ENCODE assay signal across 17 cellular contexts in genomic region chr2:72806280-72806955, GRCh38. TPM values are rescaled to one million over a fixed set of nuclear protein-coding genes. Genes with fewer than 3 reads are reported as not detected.
DNase-seq lines count a peak whose midpoint lies in the region; ATAC-seq and TF ChIP-seq lines count a peak whose summit lies in the region.
"Had no signal": no experiment of that assay in that cellular context is flagged by ENCODE, and none has a peak within 500 bp of the region (broad histone marks: within the 10 kb centered on the region; RNA-seq: fewer than 3 reads in every experiment).

No MANE protein-coding gene starts in this region.

- CTCF ChIA-PET in Panc1 (lab: Charles Lee): no interaction called here

- TSS peak; percentile 32 for BruUV-seq in Panc1 (replicated peaks; lab: Mats Ljungman, UMichigan)

- no peak for TF ChIP-seq POLR2A in uterus (IDR thresholded peaks at IDR 0.05)

- H3K4me3 ChIP-seq in AG10803 (ENCODE audit: low read length) (no peak overlapping the region), Panc1 (ENCODE audit: low read depth in 2 of 2, low read length in 2 of 2) (no peak overlapping the region), dorsolateral prefrontal cortex (no peak overlapping the region), uterus (no peak overlapping the region), WERI-Rb-1 (ENCODE audit: low read depth, low read length) (no peak overlapping the region)
- H3K4me3 ChIP-seq: BLaER1 treated with 17β-estradiol and CSF1 and Interleukin-3, amounts not matched to agents 10 nM and 100 nM; GM23248 had no signal

- H3K27ac ChIP-seq in Panc1 (ENCODE audit: low read length) (no peak overlapping the region), dorsolateral prefrontal cortex (peak overlapping the region in 34 of 59 donors; percentile 4 to 97 (median 91)), uterus (no peak overlapping the region), WERI-Rb-1 (no peak overlapping the region), foreskin keratinocyte (no peak overlapping the region)
- H3K27ac ChIP-seq: BLaER1 treated with 17β-estradiol and CSF1 and Interleukin-3, amounts not matched to agents 10 nM and 100 nM; GM23248 had no signal

- H3K9me3 ChIP-seq in Panc1 (ENCODE audit: control insufficient read depth, insufficient read depth, low read depth, low read length) (peaks cover 12% of the 10 kb centered on the region; the same call in 1 of the 2 replicates), uterus (no peaks in the 10 kb centered on the region), WERI-Rb-1 (ENCODE audit: severe bottlenecking) (no peaks in the 10 kb centered on the region)

- DNase-seq in AG10803 (ENCODE audit: low read depth): peak; percentile 18
- DNase-seq in GM04504 (ENCODE audit: low read depth): peak; percentile 17
- no peak for DNase-seq in Panc1 (ENCODE audit: low read depth, low spot score)
- no peak for DNase-seq in dorsolateral prefrontal cortex
- no peak for DNase-seq in uterus
- DNase-seq in WERI-Rb-1: no peak
- DNase-seq in foreskin keratinocyte: no peak
- DNase-seq: 8988T; Calu3; CD4-positive, alpha-beta T cell; DMS 273 treated with DMSO at 0.1 percent for 48 hours; DMS79; GF-D8; GM23248; H7; Karpas-422 had no signal

- H3K4me1 ChIP-seq in Panc1 (ENCODE audit: control insufficient read depth, insufficient read depth, low read length) (no peaks in the 10 kb centered on the region; the same call in 1 of the 2 replicates), uterus (no peaks in the 10 kb centered on the region), foreskin keratinocyte (peaks cover 9% of the 10 kb centered on the region)
- H3K4me1 ChIP-seq: BLaER1 treated with 17β-estradiol and CSF1 and Interleukin-3, amounts not matched to agents 10 nM and 100 nM had no signal

- POLR2A ChIA-PET in Panc1 (lab: Charles Lee): no interaction called here

- H3K36me3 ChIP-seq in Panc1 (ENCODE audit: control insufficient read depth, insufficient read depth, low read length) (no peaks in the 10 kb centered on the region), uterus (no peaks in the 10 kb centered on the region), WERI-Rb-1 (no peaks in the 10 kb centered on the region)

- no peak for TF ChIP-seq CTCF in AG10803 (conservative IDR thresholded peaks at IDR 0.05; ENCODE audit: low read length)
- TF ChIP-seq CTCF in Panc1 (IDR thresholded peaks at IDR 0.05): no peak
- no peak for TF ChIP-seq CTCF in dorsolateral prefrontal cortex (IDR thresholded peaks at IDR 0.05 in 54 of 56, conservative IDR thresholded peaks at IDR 0.05 in 2 of 56; ENCODE audit: low read depth in 1 of 56, partially characterized antibody in 56 of 56)
- no peak for TF ChIP-seq CTCF in uterus (IDR thresholded peaks at IDR 0.05)
- TF ChIP-seq CTCF in WERI-Rb-1 (IDR thresholded peaks at IDR 0.05; ENCODE audit: low read depth, low read length): no peak
- no peak for TF ChIP-seq CTCF in foreskin keratinocyte (conservative IDR thresholded peaks at IDR 0.05)

- H3K27me3 ChIP-seq in Panc1 (ENCODE audit: control insufficient read depth, insufficient read depth, low read length) (no peaks in the 10 kb centered on the region), dorsolateral prefrontal cortex (no peaks in the 10 kb centered on the region), uterus (no peaks in the 10 kb centered on the region), WERI-Rb-1 (ENCODE audit: insufficient read depth, low read depth, severe bottlenecking) (no peaks in the 10 kb centered on the region), foreskin keratinocyte (no peaks in the 10 kb centered on the region)
- H3K27me3 ChIP-seq: BLaER1 treated with 17β-estradiol and CSF1 and Interleukin-3, amounts not matched to agents 10 nM and 100 nM had no signal

- intact Hi-C loops in Panc1 (cut with micrococcal nuclease; ENCODE audit: unreplicated experiment) (no loop called here), dorsolateral prefrontal cortex (cut with DNase I) (no loop called here), uterus (cut with DNase I; ENCODE audit: low total_unique reads) (no loop called here)

- ATAC-seq in Panc1 (no peak), foreskin keratinocyte (no peak)

- in situ Hi-C loops in Panc1 (cut with HindIII; ENCODE audit: low pct_unique_long_range_greater_than_20kb, low sequenced_read_pairs): no loop called here

RNA-seq across cellular contexts. Expression of gene EXOC6B, which starts 19.4 kb away (rescaled TPM):
- total RNA-seq in Panc1 (2021; ENCODE audit: unreplicated experiment): 23.2 TPM
- polyA plus RNA-seq in Panc1 (2012; ENCODE audit: insufficient read length): 12.4 TPM
- total RNA-seq in dorsolateral prefrontal cortex: 100 to 1,000 TPM; 102 to 181 (median 132) TPM
- 100 to 1,000 TPM in 1 of 4 donors, 10 to 100 TPM in 3; 14.1 to 107 (median 38.5) TPM for total RNA-seq in uterus
- 35.8 and 42.7 TPM in 2 replicates for total RNA-seq in foreskin keratinocyte
- 9.0 and 9.2 TPM in 2 replicates for polyA plus RNA-seq in foreskin keratinocyte

Comparison
In these comparisons a context has a peak if more than half of its experiments do, and no peak if none do; other contexts are left out.
1. DNase-seq: peak in AG10803 (single experiment) and GM04504 (single experiment); none in Panc1 (single experiment), dorsolateral prefrontal cortex (0 of 10), uterus (0 of 2), WERI-Rb-1 (single experiment) and foreskin keratinocyte (0 of 2).
2. H3K27ac ChIP-seq: peak in dorsolateral prefrontal cortex (34 of 59); none in Panc1 (single experiment), uterus (0 of 2), WERI-Rb-1 (single experiment) and foreskin keratinocyte (single experiment).